ENCODE assay signal across 11 cellular contexts in genomic region chr17:40091691-40092397, GRCh38. TPM values are rescaled to one million over a fixed set of nuclear protein-coding genes. Genes with fewer than 3 reads are reported as not detected.
A peak's percentile ranks its signal among the peaks of the same experiment; 100 is the strongest.
DNase-seq lines count a peak whose midpoint lies in the region; ATAC-seq and TF ChIP-seq lines count a peak whose summit lies in the region.
"Had no signal": no experiment of that assay in that cellular context is flagged by ENCODE, and none has a peak within 500 bp of the region (broad histone marks: within the 10 kb centered on the region; RNA-seq: fewer than 3 reads in every experiment).

No MANE protein-coding gene starts in this region.

- TF ChIP-seq POLR2A in testis (IDR thresholded peaks at IDR 0.05), result no peak

- H3K27me3 ChIP-seq in left lung, result no peaks in the 10 kb centered on the region
- H3K27me3 ChIP-seq in testis, result no peaks in the 10 kb centered on the region

- no peak for TF ChIP-seq CTCF in left lung (IDR thresholded peaks at IDR 0.05)
- TF ChIP-seq CTCF in testis (IDR thresholded peaks at IDR 0.05), result no peak

- H3K27ac ChIP-seq in angular gyrus (ENCODE audit: low read depth, low read length) (peak overlapping the region; percentile 72), left lung (no peak overlapping the region), testis (peak overlapping the region; percentile 67 to 99)
- H3K27ac ChIP-seq: KMS-11, parathyroid adenoma had no signal

- DNase-seq in NCI-H1436 (lab: John Stamatoyannopoulos, UW) (peak; percentile 57), NCI-H1436 treated with DMSO at 0.1 percent for 48 hours (lab: John Stamatoyannopoulos, UW) (no peak), left lung (no peak), testis (no peak), NK-92 (lab: John Stamatoyannopoulos, UW; ENCODE audit: unreplicated experiment) (no peak)
- DNase-seq: activated gamma-delta T cell had no signal

- ATAC-seq in left lung (peak; percentile 24), GM18511 (IDR thresholded peaks at IDR 0.05; ENCODE audit: unreplicated experiment) (no peak), HG02763 (IDR thresholded peaks at IDR 0.05; ENCODE audit: unreplicated experiment) (no peak)

- H3K9me3 ChIP-seq in left lung (no peaks in the 10 kb centered on the region), testis (no peaks in the 10 kb centered on the region)

- H3K4me3 ChIP-seq in left lung, result no peak overlapping the region
- H3K4me3 ChIP-seq in testis, result no peak overlapping the region

- WGBS in testis, 2 donors, result 55 to 64% methylated on average over 8 to 18 of the region's 18 CpGs

- peaks cover 7 to 49% of the 10 kb centered on the region in 2 donors for H3K4me1 ChIP-seq in left lung
- peaks cover 56% of the 10 kb centered on the region for H3K4me1 ChIP-seq in testis
- H3K4me1 ChIP-seq: parathyroid adenoma had no signal

- H3K36me3 ChIP-seq in left lung (peaks cover 3 to 72% of the 10 kb centered on the region in 2 donors), testis (ENCODE audit: low read depth, missing control alignments) (no peaks in the 10 kb centered on the region)

- intact Hi-C loops in left lung (cut with DNase I) (no loop called here), testis (cut with DNase I; ENCODE audit: low total_unique reads) (no loop called here)

RNA-seq across cellular contexts. Expression of gene NR1D1, which starts 8.5 kb away (rescaled TPM):
- 10 to 100 TPM in 1 of 2 donors, 1 to 10 TPM in 1; 6.5 to 11.4 TPM for total RNA-seq in left lung
- 10 to 100 TPM; 14.4 to 23.6 TPM for total RNA-seq in testis
- 9.8 TPM for polyA plus RNA-seq in testis (ENCODE audit: insufficient read depth, low read depth, low replicate concordance)

RNA-seq across cellular contexts. Expression of gene THRA, which starts 29.1 kb away (rescaled TPM):
- total RNA-seq in left lung, result 10 to 100 TPM; 37.9 to 45.2 TPM
- 10 to 100 TPM; 44.9 to 51.7 TPM for total RNA-seq in testis
- 41.2 TPM for polyA plus RNA-seq in testis (ENCODE audit: insufficient read depth, low read depth, low replicate concordance)

RNA-seq across cellular contexts. Expression of gene MSL1, which starts 29.9 kb away (rescaled TPM):
- total RNA-seq in left lung (100 to 1,000 TPM in 1 of 2 donors, 10 to 100 TPM in 1; 84.1 to 112 TPM), testis (100 to 1,000 TPM; 129 to 161 TPM)
- 157 TPM for polyA plus RNA-seq in testis (ENCODE audit: insufficient read depth, low read depth, low replicate concordance)

RNA-seq across cellular contexts. Expression of gene MED24, which starts 37.6 kb away (rescaled TPM):
- total RNA-seq in left lung (10 to 100 TPM; 72.0 to 75.2 TPM), testis (100 to 1,000 TPM; 151 to 172 TPM)
- polyA plus RNA-seq in testis (ENCODE audit: insufficient read depth, low read depth, low replicate concordance), result 127 TPM

RNA-seq across cellular contexts. Expression of gene CASC3, which starts 48.5 kb away (rescaled TPM):
- total RNA-seq in left lung (10 to 100 TPM; 63.4 to 98.8 TPM), testis (100 to 1,000 TPM; 123 to 132 TPM)
- polyA plus RNA-seq in testis (ENCODE audit: insufficient read depth, low read depth, low replicate concordance), result 143 TPM

Comparison
In these comparisons a context has a peak if more than half of its experiments do, and no peak if none do; other contexts are left out.
1. H3K27ac ChIP-seq: peak in angular gyrus (single experiment) and testis (2 of 2); none in left lung (0 of 2).